ENCODE assay signal across 9 cellular contexts in the genomic region with DNA sequence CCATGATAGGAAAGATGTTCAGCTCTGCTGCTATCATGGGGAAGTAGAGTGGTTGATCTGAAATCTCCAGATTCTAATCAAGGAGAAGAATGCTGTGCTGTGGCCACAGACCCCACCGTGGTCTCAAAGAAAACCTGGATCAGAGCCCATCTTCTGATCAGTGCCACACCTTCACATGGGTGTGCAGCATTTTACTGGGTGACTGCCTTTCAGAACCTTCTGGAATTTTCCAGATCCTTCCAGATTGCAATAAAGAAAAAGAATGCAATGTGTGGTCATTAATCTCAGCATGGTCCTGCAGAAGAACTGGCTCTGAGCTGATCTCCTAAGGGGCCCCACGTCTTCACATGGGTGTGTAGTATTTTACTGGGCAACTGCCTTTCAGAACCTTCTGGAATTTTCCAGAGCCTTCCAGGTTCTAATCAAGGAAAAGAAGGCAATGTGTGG. TPM values are rescaled to one million over a fixed set of nuclear protein-coding genes. Genes with fewer than 3 reads are reported as not detected.
DNase-seq lines count a peak whose midpoint lies in the region; ATAC-seq and TF ChIP-seq lines count a peak whose summit lies in the region.
"Had no signal": no experiment of that assay in that cellular context is flagged by ENCODE, and none has a peak within 500 bp of the region (broad histone marks: within the 10 kb centered on the region; RNA-seq: fewer than 3 reads in every experiment).

No MANE protein-coding gene starts in this region.

- H3K27me3 ChIP-seq in heart right ventricle (no peaks in the 10 kb centered on the region), left lung (no peaks in the 10 kb centered on the region), upper lobe of right lung (no peaks in the 10 kb centered on the region)

- ATAC-seq in heart right ventricle (no peak), Right ventricle myocardium inferior (no peak), left lung (no peak), upper lobe of right lung (no peak), GM21619 (IDR thresholded peaks at IDR 0.05; ENCODE audit: unreplicated experiment) (no peak)
- no peak for ATAC-seq in activated T-cell treated with anti-CD3 and anti-CD28 coated beads, Interleukin-2, amount 50 U/mL, for 72 hours (replicated peaks in 1 of 2)

- H3K27ac Mint-ChIP-seq in activated T-cell treated with anti-CD3 and anti-CD28 coated beads, Interleukin-2, amount 50 U/mL, for 72 hours, result peak overlapping the region; percentile 79

- no peak overlapping the region for H3K4me3 ChIP-seq in heart right ventricle
- no peak overlapping the region for H3K4me3 ChIP-seq in left lung
- H3K4me3 ChIP-seq in upper lobe of right lung, result no peak overlapping the region

- H3K4me3 Mint-ChIP-seq in activated T-cell treated with anti-CD3 and anti-CD28 coated beads, Interleukin-2, amount 50 U/mL, for 72 hours, result peak overlapping the region in 1 of 2 donors; percentile 8

- peaks cover 82% of the 10 kb centered on the region for H3K4me1 Mint-ChIP-seq in activated T-cell treated with anti-CD3 and anti-CD28 coated beads, Interleukin-2, amount 50 U/mL, for 72 hours (ENCODE audit: low read depth)

- intact Hi-C loops in heart right ventricle (cut with DNase I) (no loop called here), Right ventricle myocardium inferior (cut with DNase I) (no loop called here), left lung (cut with DNase I) (loop anchor here in 1 of 2 donors (10.0 kb wide), 1 partner anchor 51 kb away; no protein-coding TSS in a partner anchor), upper lobe of right lung (cut with DNase I) (no loop called here)

- peaks cover 0 to 34% (median 0%) of the 10 kb centered on the region in 9 donors for H3K36me3 ChIP-seq in heart right ventricle
- H3K36me3 ChIP-seq in left lung, result peaks cover 0 to 11% of the 10 kb centered on the region in 2 donors
- no peaks in the 10 kb centered on the region for H3K36me3 ChIP-seq in upper lobe of right lung

- H3K27ac ChIP-seq in heart right ventricle (peak overlapping the region in 9 of 10 donors; percentile 82 to 94 (median 89)), left lung (peak overlapping the region; percentile 90 to 96), upper lobe of right lung (peak overlapping the region; percentile 89)

- H3K9me3 Mint-ChIP-seq in activated T-cell treated with anti-CD3 and anti-CD28 coated beads, Interleukin-2, amount 50 U/mL, for 72 hours, result peaks cover 0 to 3% of the 10 kb centered on the region in 2 donors

- 52 to 66% methylated on average over 2 of the region's 2 CpGs for WGBS in heart right ventricle, 2 donors

- TF ChIP-seq CTCF in heart right ventricle (IDR thresholded peaks at IDR 0.05) (no peak), left lung (IDR thresholded peaks at IDR 0.05) (no peak), upper lobe of right lung (IDR thresholded peaks at IDR 0.05) (no peak)

- no peaks in the 10 kb centered on the region for H3K27me3 Mint-ChIP-seq in activated T-cell treated with anti-CD3 and anti-CD28 coated beads, Interleukin-2, amount 50 U/mL, for 72 hours (ENCODE audit: low read depth)

- H3K36me3 Mint-ChIP-seq in activated T-cell treated with anti-CD3 and anti-CD28 coated beads, Interleukin-2, amount 50 U/mL, for 72 hours (ENCODE audit: insufficient read depth in 2 of 2), result peaks cover 9 to 28% of the 10 kb centered on the region in 2 donors

- H3K9me3 ChIP-seq in heart right ventricle (no peaks in the 10 kb centered on the region), left lung (no peaks in the 10 kb centered on the region), upper lobe of right lung (no peaks in the 10 kb centered on the region)

- H3K4me1 ChIP-seq in heart right ventricle (peaks cover 13 to 53% (median 22%) of the 10 kb centered on the region in 9 donors), left lung (peaks cover 22 to 53% of the 10 kb centered on the region in 2 donors), upper lobe of right lung (peaks cover 50% of the 10 kb centered on the region)

- DNase-seq in heart right ventricle (no peak), Right ventricle myocardium inferior (ENCODE audit: missing footprints) (no peak), left lung (peak in 1 of 2 donors; percentile 25), upper lobe of right lung (no peak), OCI-M2 (lab: John Stamatoyannopoulos, UW; ENCODE audit: unreplicated experiment) (no peak), SIG-M5 treated with dmso at 0.1 percent for 504 hours (lab: John Stamatoyannopoulos, UW; ENCODE audit: unreplicated experiment) (no peak)
- no peak for DNase-seq in activated T-cell treated with anti-CD3 and anti-CD28 coated beads, Interleukin-2, amount 50 U/mL, for 72 hours
- DNase-seq: NCI-H2029 treated with DMSO at 0.1 percent for 48 hours had no signal

RNA-seq across cellular contexts. Expression of gene MBP, which starts 17.1 kb away (rescaled TPM):
- total RNA-seq in heart right ventricle (10 to 100 TPM; 18.4 to 70.8 (median 52.6) TPM), Right ventricle myocardium inferior (34.9 TPM), left lung (10 to 100 TPM; 40.5 to 56.7 TPM), upper lobe of right lung (78.9 TPM)
- polyA plus RNA-seq in heart right ventricle, result 10 to 100 TPM in 1 of 2 donors, 1 to 10 TPM in 1; 3.0 to 11.5 TPM
- 100 to 1,000 TPM; 101 to 107 TPM for total RNA-seq in activated T-cell treated with anti-CD3 and anti-CD28 coated beads, Interleukin-2, amount 50 U/mL, for 72 hours
